Comparison of ENCODE assay signal across 19 cellular contexts in the genomic region with DNA sequence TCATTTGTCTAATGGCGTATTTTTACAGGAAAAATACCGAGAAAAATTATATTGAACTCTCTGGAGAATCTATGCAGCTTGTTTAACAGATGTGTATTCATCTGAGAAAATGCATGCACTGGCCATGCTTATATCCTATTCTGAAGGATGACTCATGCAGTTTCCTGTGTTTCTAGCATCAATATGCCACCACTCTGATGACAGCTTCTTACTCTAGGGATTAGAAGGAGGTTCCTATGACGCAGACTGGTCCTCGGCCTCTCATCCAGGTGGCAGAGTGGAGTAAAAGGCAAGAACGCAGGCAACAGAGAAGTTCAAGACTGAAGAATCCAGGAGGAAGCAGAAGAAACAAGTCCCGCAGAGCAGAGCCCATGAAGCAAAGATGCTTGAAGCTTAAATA.
DNase-seq lines count a peak whose midpoint lies in the region; ATAC-seq and TF ChIP-seq lines count a peak whose summit lies in the region.
"Had no signal": no experiment of that assay in that cellular context is flagged by ENCODE, and none has a peak within 500 bp of the region (broad histone marks: within the 10 kb centered on the region; RNA-seq: fewer than 3 reads in every experiment).

No MANE protein-coding gene starts in this region.

- H3K27me3 ChIP-seq in right cardiac atrium (ENCODE audit: control insufficient read depth, insufficient read depth), result no peaks in the 10 kb centered on the region
- H3K27me3 ChIP-seq: neutrophil, vagina had no signal

- H3K9me3 ChIP-seq in right cardiac atrium (ENCODE audit: control insufficient read depth, low read length), result no peaks in the 10 kb centered on the region
- H3K9me3 ChIP-seq: neutrophil, vagina had no signal

- no peak overlapping the region for H3K4me3 Mint-ChIP-seq in stimulated activated naive CD8-positive, alpha-beta T cell treated with anti-CD3 and anti-CD28 coated beads, Interleukin-15, amount 100 ng/mL, for 72 hours
- H3K4me3 Mint-ChIP-seq: activated naive CD4-positive, alpha-beta T cell treated with anti-CD3 and anti-CD28 coated beads, Interleukin-2, amount 10 ng/mL, durations not matched to agents 7 days and 5 days; CD8-positive, alpha-beta memory T cell; mesothelial cell of epicardium had no signal

- no peak for TF ChIP-seq CTCF in epithelial cell of esophagus (IDR thresholded peaks at IDR 0.05; ENCODE audit: insufficient read depth, low read depth, low read length, missing control alignments)

- no peaks in the 10 kb centered on the region for H3K27me3 Mint-ChIP-seq in stimulated activated naive CD8-positive, alpha-beta T cell treated with anti-CD3 and anti-CD28 coated beads, Interleukin-15, amount 100 ng/mL, for 72 hours
- H3K27me3 Mint-ChIP-seq: activated naive CD4-positive, alpha-beta T cell treated with anti-CD3 and anti-CD28 coated beads, Interleukin-2, amount 10 ng/mL, durations not matched to agents 7 days and 5 days; CD8-positive, alpha-beta memory T cell had no signal

- peak; percentile 23 for DNase-seq in H4 (ENCODE audit: low spot score)
- peak; percentile 72 to 89 for DNase-seq in SHP77 (lab: John Stamatoyannopoulos, UW)
- DNase-seq in epithelial cell of esophagus (ENCODE audit: low read depth), result peak; percentile 0
- DNase-seq in skeletal muscle cell (ENCODE audit: low read depth), result peak; percentile 39
- DNase-seq in stimulated activated CD4-positive, alpha-beta T cell treated with anti-CD3 and anti-CD28 coated beads, Interleukin-4, amount 100 ng/mL, for 1 hour, result no peak
- no peak for DNase-seq in stimulated activated naive CD8-positive, alpha-beta T cell treated with anti-CD3 and anti-CD28 coated beads, Interleukin-15, amount 100 ng/mL, for 72 hours
- no peak for DNase-seq in right cardiac atrium
- DNase-seq: activated naive CD4-positive, alpha-beta T cell treated with anti-CD3 and anti-CD28 coated beads, Interleukin-2, amount 10 ng/mL, durations not matched to agents 7 days and 5 days; caudate nucleus; CD8-positive, alpha-beta memory T cell; islet precursor cell; NCI-H2029; NCI-H526; stimulated activated naive CD4-positive, alpha-beta T cell; T-helper 1 cell had no signal

- H3K27ac ChIP-seq in right cardiac atrium (ENCODE audit: low read length), result no peak overlapping the region
- H3K27ac ChIP-seq: neutrophil, vagina had no signal

- no peak for ATAC-seq in stimulated activated naive CD8-positive, alpha-beta T cell treated with anti-CD3 and anti-CD28 coated beads, Interleukin-15, amount 100 ng/mL, for 72 hours
- no peak for ATAC-seq in right cardiac atrium
- ATAC-seq: activated CD4-positive, CD25-positive, alpha-beta regulatory T cell treated with anti-CD3 and anti-CD28 coated beads, Interleukin-2, amount 50 U/mL, for 24 hours had no signal

- no peak overlapping the region for H3K27ac Mint-ChIP-seq in stimulated activated naive CD8-positive, alpha-beta T cell treated with anti-CD3 and anti-CD28 coated beads, Interleukin-15, amount 100 ng/mL, for 72 hours
- H3K27ac Mint-ChIP-seq: activated naive CD4-positive, alpha-beta T cell treated with anti-CD3 and anti-CD28 coated beads, Interleukin-2, amount 10 ng/mL, durations not matched to agents 7 days and 5 days; CD8-positive, alpha-beta memory T cell; mesothelial cell of epicardium had no signal

- H3K4me1 Mint-ChIP-seq in stimulated activated naive CD8-positive, alpha-beta T cell treated with anti-CD3 and anti-CD28 coated beads, Interleukin-15, amount 100 ng/mL, for 72 hours, result no peaks in the 10 kb centered on the region
- H3K4me1 Mint-ChIP-seq: activated naive CD4-positive, alpha-beta T cell treated with anti-CD3 and anti-CD28 coated beads, Interleukin-2, amount 10 ng/mL, durations not matched to agents 7 days and 5 days; CD8-positive, alpha-beta memory T cell; mesothelial cell of epicardium had no signal

- no peaks in the 10 kb centered on the region for H3K4me1 ChIP-seq in right cardiac atrium (ENCODE audit: control insufficient read depth, insufficient read depth, low read length)
- H3K4me1 ChIP-seq: vagina had no signal

- H3K9me3 Mint-ChIP-seq in stimulated activated naive CD8-positive, alpha-beta T cell treated with anti-CD3 and anti-CD28 coated beads, Interleukin-15, amount 100 ng/mL, for 72 hours, result peaks cover 0 to 6% of the 10 kb centered on the region in 2 donors

- intact Hi-C loops in right cardiac atrium (cut with DNase I), result no loop called here

- no peak overlapping the region for H3K4me3 ChIP-seq in epithelial cell of esophagus (ENCODE audit: low read length)
- H3K4me3 ChIP-seq in skeletal muscle cell (ENCODE audit: low read depth, low read length), result no peak overlapping the region
- H3K4me3 ChIP-seq in right cardiac atrium (ENCODE audit: low read length), result no peak overlapping the region
- H3K4me3 ChIP-seq: vagina had no signal

- 44% methylated on average over 6 of the region's 6 CpGs for WGBS in right cardiac atrium

Comparison
In these comparisons a context has a peak if more than half of its experiments do, and no peak if none do; other contexts are left out.
1. DNase-seq: peak in H4 (single experiment), SHP77 (2 of 2), epithelial cell of esophagus (single experiment) and skeletal muscle cell (single experiment); none in stimulated activated CD4-positive, alpha-beta T cell treated with anti-CD3 and anti-CD28 coated beads, Interleukin-4, amount 100 ng/mL, for 1 hour (single experiment), stimulated activated naive CD8-positive, alpha-beta T cell treated with anti-CD3 and anti-CD28 coated beads, Interleukin-15, amount 100 ng/mL, for 72 hours (0 of 2) and right cardiac atrium (0 of 3).